18 cellular contexts compared by ENCODE assay signal in genomic region chr3:172150896-172151295, GRCh38.
A peak's percentile ranks its signal among the peaks of the same experiment; 100 is the strongest.
DNase-seq lines count a peak whose midpoint lies in the region; ATAC-seq, FAIRE-seq and TF ChIP-seq lines count a peak whose summit lies in the region.
"Had no signal": no experiment of that assay in that cellular context is flagged by ENCODE, and none has a peak within 500 bp of the region (broad histone marks: within the 10 kb centered on the region; RNA-seq: fewer than 3 reads in every experiment).

No MANE protein-coding gene starts in this region.

- H3K27me3 ChIP-seq in PC-3 (ENCODE audit: low read length), result no peaks in the 10 kb centered on the region
- H3K27me3 ChIP-seq: SJCRH30 had no signal

- peaks cover 85% of the 10 kb centered on the region for H3K4me1 Mint-ChIP-seq in endothelial cell (ENCODE audit: unreplicated experiment)
- peaks cover 75 to 82% of the 10 kb centered on the region in 2 donors for H3K4me1 Mint-ChIP-seq in natural killer cell treated with Interleukin-12 subunit alpha and Interleukin-12 subunit beta and Interleukin-15 and Interleukin-18, amount 100 ng/mL, for 72 hours (ENCODE audit: low read depth in 2 of 2)
- peaks cover 35% of the 10 kb centered on the region for H3K4me1 Mint-ChIP-seq in MCF 10A (ENCODE audit: insufficient read depth, unreplicated experiment)

- H3K27ac Mint-ChIP-seq in endothelial cell (ENCODE audit: unreplicated experiment) (peak overlapping the region; percentile 96), MCF 10A (ENCODE audit: low read depth, unreplicated experiment) (no peak overlapping the region)
- peak overlapping the region; percentile 85 to 99 for H3K27ac Mint-ChIP-seq in natural killer cell treated with Interleukin-12 subunit alpha and Interleukin-12 subunit beta and Interleukin-15 and Interleukin-18, amount 100 ng/mL, for 72 hours
- H3K27ac Mint-ChIP-seq: H9 had no signal

- DNase-seq in A549 (ENCODE audit: low read depth in 1 of 2, low spot score in 1 of 2), result no peak
- peak; percentile 52 for DNase-seq in PC-3
- no peak for DNase-seq in endothelial cell (ENCODE audit: low spot score)
- no peak for DNase-seq in natural killer cell treated with Interleukin-12 subunit alpha and Interleukin-12 subunit beta and Interleukin-15 and Interleukin-18, amount 100 ng/mL, for 72 hours (ENCODE audit: low spot score)
- no peak for DNase-seq in NCI-H774 (lab: John Stamatoyannopoulos, UW)
- no peak for DNase-seq in NCI-H1417 treated with DMSO at 0.1 percent for 48 hours (lab: John Stamatoyannopoulos, UW)
- no peak for DNase-seq in MCF 10A (ENCODE audit: unreplicated experiment)
- DNase-seq: 8988T, C1 segment of cervical spinal cord, DMS153, EL, H9, NCI-H2107, NCI-H345, RPMI8226, SJCRH30 had no signal

- H3K27ac ChIP-seq in A549 (peak overlapping the region; percentile 91), PC-3 (ENCODE audit: low read length) (peak overlapping the region; percentile 92)
- H3K27ac ChIP-seq: SJCRH30 had no signal

- no peak for TF ChIP-seq RAD21 in A549 (conservative IDR thresholded peaks at IDR 0.05 in 1 of 2, IDR thresholded peaks at IDR 0.05 in 1 of 2)

- TF ChIP-seq POLR2A in A549 (IDR thresholded peaks at IDR 0.05; ENCODE audit: low read length), result no peak

- H3K4me1 ChIP-seq in A549 (peaks cover 84% of the 10 kb centered on the region), PC-3 (ENCODE audit: insufficient read depth, low read length) (peaks cover 68% of the 10 kb centered on the region)

- no peaks in the 10 kb centered on the region for H3F3A ChIP-seq in PC-3 (ENCODE audit: low read length, unreplicated experiment)

- H3K36me3 Mint-ChIP-seq in endothelial cell (ENCODE audit: low read depth, unreplicated experiment) (peaks cover 20% of the 10 kb centered on the region), MCF 10A (ENCODE audit: insufficient read depth, unreplicated experiment) (peaks cover 8% of the 10 kb centered on the region)
- H3K36me3 Mint-ChIP-seq in natural killer cell treated with Interleukin-12 subunit alpha and Interleukin-12 subunit beta and Interleukin-15 and Interleukin-18, amount 100 ng/mL, for 72 hours, result peaks cover 18% of the 10 kb centered on the region

- H3K9me2 ChIP-seq in PC-3 (replicated peaks; ENCODE audit: low read length), result no peaks in the 10 kb centered on the region

- BruUV-seq in PC-3 (replicated peaks; lab: Mats Ljungman, UMichigan) (no TSS peak), MCF 10A (replicated peaks; lab: Mats Ljungman, UMichigan) (no TSS peak)

- no peak for FAIRE-seq in A549 (lab: Jason Lieb, UNC)
- FAIRE-seq: GM18507 had no signal

- no peak for TF ChIP-seq CTCF in A549 (IDR thresholded peaks at IDR 0.05)
- TF ChIP-seq CTCF in PC-3 (conservative IDR thresholded peaks at IDR 0.05; ENCODE audit: low read depth, low read length), result no peak
- TF ChIP-seq CTCF in endothelial cell (IDR thresholded peaks at IDR 0.05; ENCODE audit: unreplicated experiment), result no peak
- no peak for TF ChIP-seq CTCF in MCF 10A (IDR thresholded peaks at IDR 0.05; ENCODE audit: unreplicated experiment)

- H2AFZ ChIP-seq in PC-3 (ENCODE audit: low read length), result no peak overlapping the region

- intact Hi-C loops in PC-3 (cut with micrococcal nuclease) (no loop called here), MCF 10A (cut with micrococcal nuclease) (no loop called here)

- H3K27me3 Mint-ChIP-seq in endothelial cell (ENCODE audit: unreplicated experiment) (no peaks in the 10 kb centered on the region), MCF 10A (ENCODE audit: insufficient read depth, unreplicated experiment) (no peaks in the 10 kb centered on the region)
- H3K27me3 Mint-ChIP-seq in natural killer cell treated with Interleukin-12 subunit alpha and Interleukin-12 subunit beta and Interleukin-15 and Interleukin-18, amount 100 ng/mL, for 72 hours, result no peaks in the 10 kb centered on the region

- no peak for TF ChIP-seq EP300 in A549 (IDR thresholded peaks at IDR 0.05)

- H3K4me3 Mint-ChIP-seq in endothelial cell (ENCODE audit: unreplicated experiment) (no peak overlapping the region), MCF 10A (ENCODE audit: unreplicated experiment) (no peak overlapping the region)
- H3K4me3 Mint-ChIP-seq in natural killer cell treated with Interleukin-12 subunit alpha and Interleukin-12 subunit beta and Interleukin-15 and Interleukin-18, amount 100 ng/mL, for 72 hours, result peak overlapping the region; percentile 14
- H3K4me3 Mint-ChIP-seq: H9 had no signal

- H3K4me2 ChIP-seq in A549 (peak overlapping the region; percentile 76; the same call in 2 of the 3 replicates), PC-3 (ENCODE audit: low read length) (peak overlapping the region; percentile 6; the same call in 1 of the 2 replicates)

- H3K9me3 Mint-ChIP-seq in endothelial cell (ENCODE audit: unreplicated experiment) (no peaks in the 10 kb centered on the region), MCF 10A (ENCODE audit: unreplicated experiment) (no peaks in the 10 kb centered on the region)
- H3K9me3 Mint-ChIP-seq in natural killer cell treated with Interleukin-12 subunit alpha and Interleukin-12 subunit beta and Interleukin-15 and Interleukin-18, amount 100 ng/mL, for 72 hours, result no peaks in the 10 kb centered on the region
- H3K9me3 Mint-ChIP-seq: H9 had no signal

- H3K4me3 ChIP-seq in A549 (no peak overlapping the region), PC-3 (ENCODE audit: low read length) (no peak overlapping the region)
- H3K4me3 ChIP-seq: SJCRH30 had no signal

- no peak for ATAC-seq in A549
- peak; percentile 0; the same call in 1 of the 2 replicates for ATAC-seq in PC-3
- ATAC-seq in natural killer cell treated with Interleukin-12 subunit alpha and Interleukin-12 subunit beta and Interleukin-15 and Interleukin-18, amount 100 ng/mL, for 72 hours, result no peak
- no peak for ATAC-seq in GM18498 (IDR thresholded peaks at IDR 0.05; ENCODE audit: unreplicated experiment)

- WGBS in A549 (ENCODE audit: missing lambda C conversion rate), result 52% methylated on average over 2 of the region's 2 CpGs

- CTCF ChIA-PET in A549 (lab: Yijun Ruan, JAX) (interaction anchor here (1.8 kb wide), 1 partner anchor 19 kb away, joined by 4 read pairs; no protein-coding TSS in a partner anchor), PC-3 (lab: Charles Lee) (no interaction called here), MCF 10A (lab: Yijun Ruan, JAX) (interaction anchor here (0.7 to 2.9 kb wide), 2 partner anchors 9 to 14 kb away, joined by 3 to 8 read pairs; no protein-coding TSS in a partner anchor)

- no peaks in the 10 kb centered on the region for H3K36me3 ChIP-seq in PC-3 (ENCODE audit: low read depth, low read length)
- H3K36me3 ChIP-seq: SJCRH30 had no signal

- peaks cover 88% of the 10 kb centered on the region for H3K79me2 ChIP-seq in PC-3 (ENCODE audit: low read length)

- POLR2A ChIA-PET in A549 (lab: Yijun Ruan, JAX) (no interaction called here), PC-3 (lab: Charles Lee; ENCODE audit: unreplicated experiment) (no interaction called here), MCF 10A (lab: Yijun Ruan, JAX) (interaction anchor here (0.6 to 9.5 kb wide), 4 partner anchors 13 to 112 kb away, joined by 3 to 139 read pairs (median 12); partner anchors contain the start of gene FNDC3B)

- H4K20me1 ChIP-seq in PC-3 (ENCODE audit: low read length), result no peaks in the 10 kb centered on the region

- H3K9me3 ChIP-seq in A549 (no peaks in the 10 kb centered on the region), PC-3 (ENCODE audit: low read length) (no peaks in the 10 kb centered on the region)
- H3K9me3 ChIP-seq: SJCRH30 had no signal

- no peak overlapping the region for H3K9ac ChIP-seq in PC-3 (ENCODE audit: low read length)

TF ChIP-seq in A549, 52 proteins besides CTCF, POLR2A, EP300 and RAD21:
- TF ChIP-seq RFX5 (IDR thresholded peaks at IDR 0.05), result no peak
- no peak for TF ChIP-seq RNF2 (IDR thresholded peaks at IDR 0.05; ENCODE audit: borderline replicate concordance, low read depth)
- TF ChIP-seq POLR2AphosphoS2 (conservative IDR thresholded peaks at IDR 0.05; ENCODE audit: low read length), result no peak
- TF ChIP-seq EHMT2 (IDR thresholded peaks at IDR 0.05; ENCODE audit: low read depth), result no peak
- no peak for TF ChIP-seq FOXS1 (CRISPR knock-in tag; IDR thresholded peaks at IDR 0.05)
- TF ChIP-seq ELK1 (IDR thresholded peaks at IDR 0.05; ENCODE audit: low read depth, low read length), result no peak
- no peak for TF ChIP-seq ZFP36 (IDR thresholded peaks at IDR 0.05; ENCODE audit: borderline replicate concordance, partially characterized antibody)
